In the genomic region with DNA sequence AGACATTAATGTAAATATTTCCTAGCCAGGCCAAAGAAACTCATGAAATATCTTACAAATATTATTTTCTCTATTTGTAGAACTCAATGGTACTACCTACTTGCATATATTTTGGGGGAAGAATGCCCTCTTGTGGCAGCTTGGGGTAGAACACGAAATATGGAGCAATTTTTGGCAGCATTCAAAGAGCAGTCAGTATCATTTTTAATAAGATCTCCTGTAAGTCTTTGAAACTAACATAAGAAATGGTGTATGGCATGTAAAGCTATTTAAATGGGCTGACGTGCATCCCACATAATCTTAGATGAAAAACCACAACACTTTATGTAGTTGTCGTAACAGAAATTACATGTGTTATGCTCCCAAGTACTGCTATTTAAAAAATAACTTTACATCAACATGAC, we compare ENCODE assay signal across 8 cellular contexts.
DNase-seq lines count a peak whose midpoint lies in the region; ATAC-seq, FAIRE-seq and TF ChIP-seq lines count a peak whose summit lies in the region.

No MANE protein-coding gene starts in this region.

- H3K4me1 ChIP-seq in foreskin keratinocyte, result no peaks in the 10 kb centered on the region

- H3K9me3 Mint-ChIP-seq in activated T-helper 2 cell treated with anti-CD3 and anti-CD28 coated beads, Interferon-gamma antibody, Interleukin-2, Interleukin-4, amounts not matched to agents 10 μg/mL and 5 μg/mL and 100 μg/mL, durations not matched to agents 14 hours and 24 hours and 36 hours, result no peaks in the 10 kb centered on the region

- intact Hi-C loops in activated T-helper 2 cell treated with anti-CD3 and anti-CD28 coated beads, Interferon-gamma antibody, Interleukin-2, Interleukin-4, amounts not matched to agents 10 μg/mL and 5 μg/mL and 100 μg/mL, durations not matched to agents 14 hours and 24 hours and 36 hours (cut with micrococcal nuclease), result loop anchor here (1.0 to 2.0 kb wide), 2 partner anchors 224 to 421 kb away; no protein-coding TSS in a partner anchor

- H3K27ac ChIP-seq in foreskin keratinocyte, result no peak overlapping the region

- no peaks in the 10 kb centered on the region for H3K27me3 Mint-ChIP-seq in activated T-helper 2 cell treated with anti-CD3 and anti-CD28 coated beads, Interferon-gamma antibody, Interleukin-2, Interleukin-4, amounts not matched to agents 10 μg/mL and 5 μg/mL and 100 μg/mL, durations not matched to agents 14 hours and 24 hours and 36 hours (ENCODE audit: low read depth)

- peak; percentile 95 for FAIRE-seq in A204.1 (lab: Jason Lieb, UNC)

- DNase-seq in GM12865 (ENCODE audit: low read depth), result peak; percentile 74
- peak; percentile 51 for DNase-seq in RKO (ENCODE audit: low spot score)
- DNase-seq in activated T-helper 2 cell treated with anti-CD3 and anti-CD28 coated beads, Interferon-gamma antibody, Interleukin-2, Interleukin-4, amounts not matched to agents 10 μg/mL and 5 μg/mL and 100 μg/mL, durations not matched to agents 14 hours and 24 hours and 36 hours (ENCODE audit: low spot score), result peak; percentile 39
- DNase-seq in foreskin keratinocyte, result peak; percentile 8 to 41
- peak; percentile 55 for DNase-seq in putamen (ENCODE audit: low spot score)
- no peak for DNase-seq in NK-92 treated with Interleukin-12 subunit alpha and Interleukin-12 subunit beta, amount 100 ng/mL, for 24 hours (lab: John Stamatoyannopoulos, UW)

- peak; percentile 65 for TF ChIP-seq CTCF in GM12865 (IDR thresholded peaks at IDR 0.05; ENCODE audit: insufficient read depth, low read depth, low read length, missing control alignments)
- TF ChIP-seq CTCF in foreskin keratinocyte (conservative IDR thresholded peaks at IDR 0.05), result peak; percentile 85

- no peak overlapping the region for H3K4me3 ChIP-seq in GM12865 (ENCODE audit: low read depth, low read length)

- no peaks in the 10 kb centered on the region for H3K27me3 ChIP-seq in foreskin keratinocyte

- H3K36me3 Mint-ChIP-seq in activated T-helper 2 cell treated with anti-CD3 and anti-CD28 coated beads, Interferon-gamma antibody, Interleukin-2, Interleukin-4, amounts not matched to agents 10 μg/mL and 5 μg/mL and 100 μg/mL, durations not matched to agents 14 hours and 24 hours and 36 hours (ENCODE audit: low read depth), result peaks cover 66% of the 10 kb centered on the region

- no peak overlapping the region for H3K27ac Mint-ChIP-seq in activated T-helper 2 cell treated with anti-CD3 and anti-CD28 coated beads, Interferon-gamma antibody, Interleukin-2, Interleukin-4, amounts not matched to agents 10 μg/mL and 5 μg/mL and 100 μg/mL, durations not matched to agents 14 hours and 24 hours and 36 hours

- no peak overlapping the region for H3K4me3 Mint-ChIP-seq in activated T-helper 2 cell treated with anti-CD3 and anti-CD28 coated beads, Interferon-gamma antibody, Interleukin-2, Interleukin-4, amounts not matched to agents 10 μg/mL and 5 μg/mL and 100 μg/mL, durations not matched to agents 14 hours and 24 hours and 36 hours (ENCODE audit: low read depth)

- no peaks in the 10 kb centered on the region for H3K4me1 Mint-ChIP-seq in activated T-helper 2 cell treated with anti-CD3 and anti-CD28 coated beads, Interferon-gamma antibody, Interleukin-2, Interleukin-4, amounts not matched to agents 10 μg/mL and 5 μg/mL and 100 μg/mL, durations not matched to agents 14 hours and 24 hours and 36 hours (ENCODE audit: low read depth)

- ATAC-seq in HG03354 (IDR thresholded peaks at IDR 0.05; ENCODE audit: poor library complexity, severe bottlenecking, unreplicated experiment), result peak; percentile 56
- peak; percentile 55 for ATAC-seq in foreskin keratinocyte
